In the genomic region with DNA sequence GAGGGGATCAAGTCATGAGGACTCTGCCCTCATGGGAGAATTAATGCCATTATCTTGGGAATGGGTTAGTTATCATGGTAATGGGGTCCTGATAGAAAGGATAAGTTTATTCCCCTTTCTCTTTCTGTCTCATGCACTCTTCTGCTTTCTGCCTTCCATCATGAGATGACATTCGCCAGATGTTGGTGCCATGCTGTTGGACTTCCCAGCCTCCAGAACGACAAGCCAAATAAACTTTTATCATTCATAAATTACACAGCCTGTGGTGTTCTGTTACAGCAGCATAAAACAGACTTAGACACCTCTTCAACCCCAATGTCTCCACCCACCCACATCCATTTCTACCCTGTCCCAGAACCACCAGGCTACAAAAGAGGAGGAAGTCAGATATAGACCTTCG, we compare ENCODE assay signal across 11 cellular contexts. TPM values are rescaled to one million over a fixed set of nuclear protein-coding genes. Genes with fewer than 3 reads are reported as not detected.
"Had no signal": no experiment of that assay in that cellular context is flagged by ENCODE, and none has a peak within 500 bp of the region (broad histone marks: within the 10 kb centered on the region; RNA-seq: fewer than 3 reads in every experiment).

No MANE protein-coding gene starts in this region.

- H3K27ac Mint-ChIP-seq: GM23338, H9, HFFc6 had no signal

- H3K4me3 ChIP-seq: GM23338, K562 had no signal

- H3K9me3 Mint-ChIP-seq: HFFc6 had no signal

- H3K4me3 Mint-ChIP-seq: GM23338, H9, HFFc6 had no signal

- H3K4me2 ChIP-seq: GM23338 had no signal

- H2AFZ ChIP-seq: GM23338 had no signal

- DNase-seq: H9, HCEC 1CT, HFFc6, IMR-90, KG1 had no signal

- FAIRE-seq: H1, H54, K562 had no signal

- ATAC-seq: GM23338, K562 had no signal

- H3K27ac ChIP-seq: HL-60 had no signal

RNA-seq across cellular contexts. Expression of a gene that starts 11.9 kb away (rescaled TPM):
- total RNA-seq: GM23338, H1, H9, HFFc6, IMR-90, K562 had no signal
- polyA plus RNA-seq: GM23338, H1 had no signal

RNA-seq across cellular contexts. Expression of a gene that starts 51.7 kb away (rescaled TPM):
- total RNA-seq: GM23338, HFFc6, HT1080, IMR-90 had no signal
- polyA plus RNA-seq: GM23338, IMR-90, K562 had no signal
